Comparison of ENCODE assay signal across 14 cellular contexts in genomic region chr2:188076149-188077056, GRCh38.
DNase-seq lines count a peak whose midpoint lies in the region; ATAC-seq and TF ChIP-seq lines count a peak whose summit lies in the region.
"Had no signal": no experiment of that assay in that cellular context is flagged by ENCODE, and none has a peak within 500 bp of the region (broad histone marks: within the 10 kb centered on the region; RNA-seq: fewer than 3 reads in every experiment).

No MANE protein-coding gene starts in this region.

- H3K9me3 Mint-ChIP-seq in Calu3 (ENCODE audit: low read depth, unreplicated experiment): no peaks in the 10 kb centered on the region
- H3K9me3 Mint-ChIP-seq in stimulated activated memory B cell treated with anti-CD40 and anti-IgM and Interleukin-4, amounts not matched to agents 10 μg/mL and 1 μg/mL and 100 μg/mL, for 72 hours: peaks cover 16% of the 10 kb centered on the region

- no peaks in the 10 kb centered on the region for H3K27me3 Mint-ChIP-seq in Calu3 (ENCODE audit: unreplicated experiment)
- H3K27me3 Mint-ChIP-seq in stimulated activated memory B cell treated with anti-CD40 and anti-IgM and Interleukin-4, amounts not matched to agents 10 μg/mL and 1 μg/mL and 100 μg/mL, for 72 hours: no peaks in the 10 kb centered on the region

- no TSS peak for BruUV-seq in Calu3 (replicated peaks; lab: Mats Ljungman, UMichigan)

- CTCF ChIA-PET in Calu3 (lab: Charles Lee): interaction anchor here (0.9 kb wide), 1 partner anchor 26 kb away, joined by 3 read pairs; no protein-coding TSS in a partner anchor

- TF ChIP-seq CTCF in GM12865 (IDR thresholded peaks at IDR 0.05; ENCODE audit: insufficient read depth, low read depth, low read length, missing control alignments) (no peak), Calu3 (IDR thresholded peaks at IDR 0.05; ENCODE audit: unreplicated experiment) (no peak)

- ATAC-seq in GM19043 (IDR thresholded peaks at IDR 0.05; ENCODE audit: low read depth, unreplicated experiment) (peak; percentile 64), HG02763 (IDR thresholded peaks at IDR 0.05; ENCODE audit: unreplicated experiment) (peak; percentile 70), HG03442 (IDR thresholded peaks at IDR 0.05; ENCODE audit: unreplicated experiment) (peak; percentile 87), HG03139 (IDR thresholded peaks at IDR 0.05; ENCODE audit: unreplicated experiment) (no peak)
- ATAC-seq in stimulated activated memory B cell treated with anti-CD40 and anti-IgM and Interleukin-4, amounts not matched to agents 10 μg/mL and 1 μg/mL and 100 μg/mL, for 72 hours: no peak

- no peaks in the 10 kb centered on the region for H3K36me3 Mint-ChIP-seq in Calu3 (ENCODE audit: insufficient read depth, unreplicated experiment)
- no peaks in the 10 kb centered on the region for H3K36me3 Mint-ChIP-seq in stimulated activated memory B cell treated with anti-CD40 and anti-IgM and Interleukin-4, amounts not matched to agents 10 μg/mL and 1 μg/mL and 100 μg/mL, for 72 hours

- H3K4me3 Mint-ChIP-seq in Calu3 (ENCODE audit: low read depth, unreplicated experiment): no peak overlapping the region
- H3K4me3 Mint-ChIP-seq in stimulated activated memory B cell treated with anti-CD40 and anti-IgM and Interleukin-4, amounts not matched to agents 10 μg/mL and 1 μg/mL and 100 μg/mL, for 72 hours: no peak overlapping the region

- H3K27ac Mint-ChIP-seq in Calu3 (ENCODE audit: unreplicated experiment): no peak overlapping the region
- no peak overlapping the region for H3K27ac Mint-ChIP-seq in stimulated activated memory B cell treated with anti-CD40 and anti-IgM and Interleukin-4, amounts not matched to agents 10 μg/mL and 1 μg/mL and 100 μg/mL, for 72 hours

- no peak overlapping the region for H3K4me3 ChIP-seq in GM12865 (ENCODE audit: low read depth, low read length)
- H3K4me3 ChIP-seq: ovary had no signal

- intact Hi-C loops in Calu3 (cut with micrococcal nuclease; ENCODE audit: unreplicated experiment): no loop called here

- DNase-seq in GM12865 (ENCODE audit: low read depth) (peak; percentile 47), Calu3 (no peak)
- no peak for DNase-seq in activated CD4-positive, CD25-positive, alpha-beta regulatory T cell (lab: John Stamatoyannopoulos, UW)
- DNase-seq: ACHN; H7; NCI-H1092 treated with DMSO at 0.1 percent for 48 hours; NCI-H345; ovary; stimulated activated CD4-positive, alpha-beta T cell treated with anti-CD3 and anti-CD28 coated beads, Interleukin-15, amount 100 ng/mL, for 24 hours had no signal

- H3K4me1 Mint-ChIP-seq in Calu3 (ENCODE audit: low read depth, unreplicated experiment): no peaks in the 10 kb centered on the region
- H3K4me1 Mint-ChIP-seq in stimulated activated memory B cell treated with anti-CD40 and anti-IgM and Interleukin-4, amounts not matched to agents 10 μg/mL and 1 μg/mL and 100 μg/mL, for 72 hours: no peaks in the 10 kb centered on the region

Comparison
In these comparisons a context has a peak if more than half of its experiments do, and no peak if none do; other contexts are left out.
1. ATAC-seq: peak in GM19043 (single experiment), HG02763 (single experiment) and HG03442 (single experiment); none in HG03139 (single experiment) and stimulated activated memory B cell treated with anti-CD40 and anti-IgM and Interleukin-4, amounts not matched to agents 10 μg/mL and 1 μg/mL and 100 μg/mL, for 72 hours (single experiment).